ENCODE assay signal across 12 cellular contexts in genomic region chr22:19789828-19790227, GRCh38. TPM values are rescaled to one million over a fixed set of nuclear protein-coding genes. Genes with fewer than 3 reads are reported as not detected.
"Had no signal": no experiment of that assay in that cellular context is flagged by ENCODE, and none has a peak within 500 bp of the region (broad histone marks: within the 10 kb centered on the region; RNA-seq: fewer than 3 reads in every experiment).

No MANE protein-coding gene starts in this region.

- H2AFZ ChIP-seq: GM23248, GM23338 had no signal

- ATAC-seq: GM23338, HCT116 had no signal

- H3K4me2 ChIP-seq: GM23338 had no signal

- H3K36me3 ChIP-seq: HAP-1 had no signal

- FAIRE-seq: H1, H54 had no signal

- H3K4me3 ChIP-seq: GM23248, GM23338, HAP-1 had no signal

- H3K4me1 ChIP-seq: HAP-1 had no signal

- DNase-seq: GM23248, GOT3, H7, H9, HCEC 1CT, HFFc6 had no signal

- H3K27ac ChIP-seq: GM23248 had no signal

- H3K9ac ChIP-seq: GM23248 had no signal

RNA-seq across cellular contexts. Expression of gene TBX1, which starts 29.2 kb away (rescaled TPM):
- total RNA-seq: H4 had no signal
- polyA plus RNA-seq: H1 had no signal
